Comparison of ENCODE assay signal across 11 cellular contexts in genomic region chr17:52147872-52148271, GRCh38. TPM values are rescaled to one million over a fixed set of nuclear protein-coding genes. Genes with fewer than 3 reads are reported as not detected.
DNase-seq lines count a peak whose midpoint lies in the region; ATAC-seq lines count a peak whose summit lies in the region.
"Had no signal": no experiment of that assay in that cellular context is flagged by ENCODE, and none has a peak within 500 bp of the region (broad histone marks: within the 10 kb centered on the region; RNA-seq: fewer than 3 reads in every experiment).

No MANE protein-coding gene starts in this region.

- ATAC-seq in GM19043 (IDR thresholded peaks at IDR 0.05; ENCODE audit: low read depth, unreplicated experiment): peak; percentile 42
- ATAC-seq in HG03378 (IDR thresholded peaks at IDR 0.05; ENCODE audit: unreplicated experiment): peak; percentile 47
- no peak for ATAC-seq in HG03571 (IDR thresholded peaks at IDR 0.05; ENCODE audit: unreplicated experiment)
- ATAC-seq: mucosa of descending colon had no signal

- in situ Hi-C loops in Caki2 (cut with HindIII; ENCODE audit: low pct_unique_long_range_greater_than_20kb, low sequenced_read_pairs): no loop called here

- H3K27me3 Mint-ChIP-seq in activated T-helper 1 cell treated with anti-CD3 and anti-CD28 coated beads, Interleukin-12 subunit alpha, Interleukin-12 subunit beta, Interleukin-2, Interleukin-4 antibody, amounts not matched to agents 30 ng/mL and 10 ng/mL and 1 ng/mL, durations not matched to agents 14 hours and 24 hours and 36 hours (ENCODE audit: insufficient read depth): no peaks in the 10 kb centered on the region

- no peak overlapping the region for H3K4me3 Mint-ChIP-seq in activated T-helper 1 cell treated with anti-CD3 and anti-CD28 coated beads, Interleukin-12 subunit alpha, Interleukin-12 subunit beta, Interleukin-2, Interleukin-4 antibody, amounts not matched to agents 30 ng/mL and 10 ng/mL and 1 ng/mL, durations not matched to agents 14 hours and 24 hours and 36 hours

- intact Hi-C loops in activated T-helper 1 cell treated with anti-CD3 and anti-CD28 coated beads, Interleukin-12 subunit alpha, Interleukin-12 subunit beta, Interleukin-2, Interleukin-4 antibody, amounts not matched to agents 30 ng/mL and 10 ng/mL and 1 ng/mL, durations not matched to agents 14 hours and 24 hours and 36 hours (cut with micrococcal nuclease): no loop called here

- peak overlapping the region; percentile 62 for H3K27ac Mint-ChIP-seq in activated T-helper 1 cell treated with anti-CD3 and anti-CD28 coated beads, Interleukin-12 subunit alpha, Interleukin-12 subunit beta, Interleukin-2, Interleukin-4 antibody, amounts not matched to agents 30 ng/mL and 10 ng/mL and 1 ng/mL, durations not matched to agents 14 hours and 24 hours and 36 hours

- no peaks in the 10 kb centered on the region for H3K36me3 Mint-ChIP-seq in activated T-helper 1 cell treated with anti-CD3 and anti-CD28 coated beads, Interleukin-12 subunit alpha, Interleukin-12 subunit beta, Interleukin-2, Interleukin-4 antibody, amounts not matched to agents 30 ng/mL and 10 ng/mL and 1 ng/mL, durations not matched to agents 14 hours and 24 hours and 36 hours (ENCODE audit: low read depth)

- H3K4me1 Mint-ChIP-seq in activated T-helper 1 cell treated with anti-CD3 and anti-CD28 coated beads, Interleukin-12 subunit alpha, Interleukin-12 subunit beta, Interleukin-2, Interleukin-4 antibody, amounts not matched to agents 30 ng/mL and 10 ng/mL and 1 ng/mL, durations not matched to agents 14 hours and 24 hours and 36 hours (ENCODE audit: low read depth): peaks cover 9% of the 10 kb centered on the region

- DNase-seq in Caki2 (ENCODE audit: low read depth) (peak; percentile 67), medulla oblongata (ENCODE audit: extremely low spot score) (no peak), HUDEP-2 (lab: John Stamatoyannopoulos, UW; ENCODE audit: unreplicated experiment in 76 of 76) (no peak)
- DNase-seq in activated T-helper 1 cell treated with anti-CD3 and anti-CD28 coated beads, Interleukin-12 subunit alpha, Interleukin-12 subunit beta, Interleukin-2, Interleukin-4 antibody, amounts not matched to agents 30 ng/mL and 10 ng/mL and 1 ng/mL, durations not matched to agents 14 hours and 24 hours and 36 hours (ENCODE audit: low spot score): no peak
- DNase-seq in stimulated activated CD4-positive, alpha-beta T cell treated with anti-CD3 and anti-CD28 coated beads, Interleukin-4, amount 100 ng/mL, for 1 hour: no peak
- DNase-seq: amniotic stem cell, mucosa of descending colon, NCI-H2171 had no signal

- H3K9me3 Mint-ChIP-seq in activated T-helper 1 cell treated with anti-CD3 and anti-CD28 coated beads, Interleukin-12 subunit alpha, Interleukin-12 subunit beta, Interleukin-2, Interleukin-4 antibody, amounts not matched to agents 30 ng/mL and 10 ng/mL and 1 ng/mL, durations not matched to agents 14 hours and 24 hours and 36 hours: no peaks in the 10 kb centered on the region

RNA-seq across cellular contexts. Expression of gene CA10, which starts 10.6 kb away (rescaled TPM):
- not detected in 2 replicates for total RNA-seq in Caki2 (2014; rRNA removed; shearing (Covaris generic); ENCODE audit: low replicate concordance)
- not detected in 2 replicates for total RNA-seq in activated T-helper 1 cell treated with anti-CD3 and anti-CD28 coated beads, Interleukin-12 subunit alpha, Interleukin-12 subunit beta, Interleukin-2, Interleukin-4 antibody, amounts not matched to agents 30 ng/mL and 10 ng/mL and 1 ng/mL, durations not matched to agents 14 hours and 24 hours and 36 hours
